In the genomic region with DNA sequence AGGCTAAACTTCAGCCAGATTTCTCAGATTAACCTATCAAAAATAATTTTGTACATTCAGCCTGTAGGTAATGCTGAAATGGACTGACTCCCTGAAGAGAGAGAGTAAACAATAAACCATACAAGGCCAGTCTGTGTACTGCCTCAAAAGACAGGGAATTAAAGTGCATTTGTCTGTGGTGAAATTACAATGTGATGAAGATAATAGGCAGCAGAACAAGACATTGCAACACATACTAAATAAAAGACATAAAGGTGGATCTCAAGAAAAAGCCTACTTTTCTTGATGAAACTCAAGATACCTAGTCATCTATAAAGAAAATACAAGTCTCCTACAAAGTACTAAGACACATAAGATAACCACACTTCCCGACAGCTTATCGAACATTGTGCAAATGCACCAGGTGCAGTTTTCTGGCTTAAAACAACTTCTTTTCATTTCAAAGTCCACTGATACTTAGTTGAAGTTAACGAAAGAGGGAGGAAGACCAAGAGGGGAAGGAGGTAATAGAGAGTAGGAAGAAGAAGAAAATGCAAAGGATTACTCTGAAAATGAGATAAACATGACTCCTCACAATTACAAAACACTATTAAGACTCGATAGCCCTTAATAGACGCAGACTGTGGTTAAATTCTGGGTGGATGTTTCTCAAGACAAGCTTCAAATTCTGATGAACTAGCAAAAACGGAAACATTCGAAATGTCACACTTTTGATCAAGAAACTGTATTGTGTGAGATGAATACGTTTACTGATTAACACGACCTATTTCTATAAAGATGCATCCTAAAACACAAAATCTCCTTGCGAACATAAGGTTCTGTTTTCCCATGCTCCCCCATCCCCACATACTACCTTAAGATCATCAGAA, we compare ENCODE assay signal across 8 cellular contexts. TPM values are rescaled to one million over a fixed set of nuclear protein-coding genes. Genes with fewer than 3 reads are reported as not detected.
DNase-seq lines count a peak whose midpoint lies in the region; ATAC-seq, FAIRE-seq and TF ChIP-seq lines count a peak whose summit lies in the region.

No MANE protein-coding gene starts in this region.

- FAIRE-seq in HepG2 (lab: Jason Lieb, UNC) = no peak
- no peak for FAIRE-seq in urothelium cell line (lab: Jason Lieb, UNC)

- H3K27me3 Mint-ChIP-seq in activated naive CD8-positive, alpha-beta T cell treated with anti-CD3 and anti-CD28 coated beads for 36 hours = no peaks in the 10 kb centered on the region

- peak overlapping the region; percentile 95 for H3K9ac ChIP-seq in HepG2 (ENCODE audit: insufficient read depth, low read depth, low read length)

- TF ChIP-seq EP300 in HepG2 (IDR thresholded peaks at IDR 0.05; ENCODE audit: low read depth in 2 of 2, low read length in 2 of 2) (no peak), HepG2 (CRISPR knock-in tag; IDR thresholded peaks at IDR 0.05; ENCODE audit: borderline replicate concordance) (no peak)

- intact Hi-C loops in left ventricle myocardium inferior (cut with micrococcal nuclease) (loop anchor here (10.0 kb wide), 1 partner anchor 63 kb away; no protein-coding TSS in a partner anchor), left cardiac atrium (cut with DNase I) (loop anchor here (10.0 kb wide), 1 partner anchor 63 kb away; no protein-coding TSS in a partner anchor), HepG2 (cut with micrococcal nuclease; ENCODE audit: unreplicated experiment) (no loop called here), uterus (cut with DNase I; ENCODE audit: low total_unique reads) (no loop called here)

- peak overlapping the region; percentile 86 for H3K4me2 ChIP-seq in HepG2 (ENCODE audit: low read depth, low read length)

- in situ Hi-C loops in HepG2 (cut with HindIII; ENCODE audit: extremely low pct_ligation_motif_present, low pct_unique_long_range_greater_than_20kb) = loop anchor here (10.0 kb wide), 1 partner anchor 193 kb away; the partner anchor contains the start of gene E2F2

- H2AFZ ChIP-seq in HepG2 (ENCODE audit: low read length) = no peak overlapping the region

- POLR2A ChIA-PET in HepG2 (lab: Yijun Ruan, JAX) = interaction anchor here (1.2 to 1.3 kb wide), 2 partner anchors 27 to 82 kb away, joined by 3 read pairs; partner anchors contain the start of genes TCEA3 and ZNF436

- no peaks in the 10 kb centered on the region for H3K9me3 Mint-ChIP-seq in activated naive CD8-positive, alpha-beta T cell treated with anti-CD3 and anti-CD28 coated beads for 36 hours

- H4K20me1 ChIP-seq in HepG2 (ENCODE audit: insufficient read depth, low read length) = peaks cover 65% of the 10 kb centered on the region

- TF ChIP-seq CTCF in left ventricle myocardium inferior (IDR thresholded peaks at IDR 0.05; ENCODE audit: borderline replicate concordance) = no peak
- TF ChIP-seq CTCF in HepG2 (CRISPR knock-in tag; IDR thresholded peaks at IDR 0.05) = no peak
- TF ChIP-seq CTCF in uterus (IDR thresholded peaks at IDR 0.05) = no peak

- CTCF ChIA-PET in HepG2 (lab: Yijun Ruan, JAX; ENCODE audit: low intra/inter-chr PET ratio, low total read pairs) = no interaction called here

- H3K4me3 ChIP-seq in left ventricle myocardium inferior (peak overlapping the region; percentile 96), HepG2 (replicated peaks in 1 of 3; ENCODE audit: insufficient read depth in 1 of 3, low read depth in 2 of 3, low read length in 3 of 3) (peak overlapping the region; percentile 81 to 83 (median 83)), uterus (peak overlapping the region; percentile 78 to 80)

- no peak for ATAC-seq in left cardiac atrium
- no peak for ATAC-seq in HepG2
- no peak for ATAC-seq in HG03342 (IDR thresholded peaks at IDR 0.05; ENCODE audit: unreplicated experiment)

- H3K4me1 ChIP-seq in left ventricle myocardium inferior (peaks cover 82% of the 10 kb centered on the region), HepG2 (ENCODE audit: insufficient read depth, low read length) (peaks cover 54% of the 10 kb centered on the region), uterus (peaks cover 3% of the 10 kb centered on the region in 2 donors)

- BruUV-seq in HepG2 (replicated peaks; lab: Mats Ljungman, UMichigan) = no TSS peak

- peaks cover 9% of the 10 kb centered on the region for H3K36me3 ChIP-seq in left ventricle myocardium inferior
- H3K36me3 ChIP-seq in HepG2 (replicated peaks in 1 of 2; ENCODE audit: control insufficient read depth in 1 of 2, insufficient read depth in 2 of 2, low read length in 2 of 2) = peaks cover 1 to 8% of the 10 kb centered on the region in 2 experiments; a peak in 2 of 5 replicates
- no peaks in the 10 kb centered on the region for H3K36me3 ChIP-seq in uterus

- TF ChIP-seq POLR2A in HepG2 (IDR thresholded peaks at IDR 0.05; ENCODE audit: insufficient read depth in 1 of 2, low read depth in 2 of 2, low read length in 2 of 2) (no peak), uterus (IDR thresholded peaks at IDR 0.05) (no peak)

- H3K9me3 ChIP-seq in left ventricle myocardium inferior (replicated peaks) (no peaks in the 10 kb centered on the region), HepG2 (ENCODE audit: low read length) (no peaks in the 10 kb centered on the region), uterus (no peaks in the 10 kb centered on the region)

- peaks cover 53% of the 10 kb centered on the region for H3K4me1 Mint-ChIP-seq in activated naive CD8-positive, alpha-beta T cell treated with anti-CD3 and anti-CD28 coated beads for 36 hours

- peak overlapping the region; percentile 94 for H3K27ac Mint-ChIP-seq in activated naive CD8-positive, alpha-beta T cell treated with anti-CD3 and anti-CD28 coated beads for 36 hours

- H3K27me3 ChIP-seq in left ventricle myocardium inferior (ENCODE audit: low read depth) (no peaks in the 10 kb centered on the region), HepG2 (ENCODE audit: control insufficient read depth in 1 of 2, insufficient read depth in 2 of 2, low read length in 2 of 2) (no peaks in the 10 kb centered on the region; a peak in 2 of 5 replicates), uterus (no peaks in the 10 kb centered on the region)

- WGBS in HepG2 (ENCODE audit: low lambda C conversion rate) = under 1% methylated on average over 10 of the region's 10 CpGs

- H3K79me2 ChIP-seq in HepG2 (ENCODE audit: insufficient read depth, low read length) = peaks cover 68% of the 10 kb centered on the region

- no peak for TF ChIP-seq RAD21 in HepG2 (CRISPR knock-in tag; IDR thresholded peaks at IDR 0.05)

- DNase-seq in left ventricle myocardium inferior = no peak
- DNase-seq in left cardiac atrium = no peak
- no peak for DNase-seq in activated naive CD8-positive, alpha-beta T cell treated with anti-CD3 and anti-CD28 coated beads for 36 hours
- DNase-seq in HepG2 (ENCODE audit: low spot score) = peak; percentile 27
- no peak for DNase-seq in uterus
- no peak for DNase-seq in inferior parietal cortex (ENCODE audit: extremely low spot score)
- no peak for DNase-seq in urothelium cell line (ENCODE audit: low spot score)

- H3K4me3 Mint-ChIP-seq in activated naive CD8-positive, alpha-beta T cell treated with anti-CD3 and anti-CD28 coated beads for 36 hours = peak overlapping the region; percentile 91

- peaks cover 49% of the 10 kb centered on the region for H3K36me3 Mint-ChIP-seq in activated naive CD8-positive, alpha-beta T cell treated with anti-CD3 and anti-CD28 coated beads for 36 hours

- H3K27ac ChIP-seq in left ventricle myocardium inferior (replicated peaks) (no peak overlapping the region), HepG2 (ENCODE audit: extremely low read length, insufficient read depth, low read length) (peak overlapping the region; percentile 5), uterus (peak overlapping the region; percentile 95 to 99)

RNA-seq across cellular contexts. Expression of gene HNRNPR, which starts 2.0 kb away (rescaled TPM):
- 54.6 TPM for total RNA-seq in left ventricle myocardium inferior
- 10 to 100 TPM; 57.3 to 79.8 TPM for total RNA-seq in left cardiac atrium
- total RNA-seq in activated naive CD8-positive, alpha-beta T cell treated with anti-CD3 and anti-CD28 coated beads for 36 hours = 100 to 1,000 TPM; 207 to 212 TPM
- 216 and 303 TPM in 2 replicates for total RNA-seq in HepG2 (2016; rRNA removed; fragmentation: Illumina TruSeq; extraction: Trizol)
- 17.8 and 18.7 TPM in 2 replicates for total RNA-seq in HepG2 (2016; cell fraction: cytosol; rRNA removed; fragmentation: Illumina TruSeq; extraction: Trizol; ENCODE audit: low read depth)
- total RNA-seq in HepG2 (2016; cell fraction: insoluble cytoplasmic fraction; rRNA removed; fragmentation: Illumina TruSeq; extraction: Trizol) = 220 and 303 TPM in 2 replicates
- 54.4 and 60.8 TPM in 2 replicates for total RNA-seq in HepG2 (2016; cell fraction: membrane; rRNA removed; fragmentation: Illumina TruSeq; extraction: Trizol)
- 120 and 127 TPM in 2 replicates for total RNA-seq in HepG2 (2016; cell fraction: nucleus; rRNA removed; fragmentation: Illumina TruSeq; extraction: Trizol)
- polyA plus RNA-seq in HepG2 (2011; rRNA removed) = 93.6 and 133 TPM in 2 replicates
- polyA plus RNA-seq in HepG2 (2011; cell fraction: cytosol; rRNA removed) = 55.9 and 84.1 TPM in 2 replicates
- polyA plus RNA-seq in HepG2 (2011; cell fraction: nucleus; rRNA removed) = 20.7 and 25.3 TPM in 2 replicates
- polyA plus RNA-seq in HepG2 (2012) = 82.4 and 94.8 TPM in 2 replicates
- polyA plus RNA-seq in HepG2 (2016; cell fraction: cytosol; fragmentation: Illumina TruSeq; extraction: Trizol; ENCODE audit: low read depth) = 13.1 and 13.2 TPM in 2 replicates
- polyA plus RNA-seq in HepG2 (2016; cell fraction: insoluble cytoplasmic fraction; fragmentation: Illumina TruSeq; extraction: Trizol; ENCODE audit: low read depth) = 325 and 342 TPM in 2 replicates
- 41.5 and 41.9 TPM in 2 replicates for polyA plus RNA-seq in HepG2 (2016; cell fraction: membrane; fragmentation: Illumina TruSeq; extraction: Trizol; ENCODE audit: low read depth)
- polyA plus RNA-seq in HepG2 (2016; cell fraction: nucleus; fragmentation: Illumina TruSeq; extraction: Trizol; ENCODE audit: insufficient read depth, low read depth) = 149 and 155 TPM in 2 replicates
- 55.1 and 153 TPM in 2 replicates for polyA minus RNA-seq in HepG2 (2011; rRNA and poly(A)+ RNA removed; ENCODE audit: low replicate concordance)
- polyA minus RNA-seq in HepG2 (2011; cell fraction: cytosol; rRNA and poly(A)+ RNA removed) = 59.6 and 62.2 TPM in 2 replicates
- polyA minus RNA-seq in HepG2 (2011; cell fraction: nucleus; rRNA and poly(A)+ RNA removed) = 145 and 152 TPM in 2 replicates
- total RNA-seq in uterus = 100 to 1,000 TPM in 2 of 4 donors, 10 to 100 TPM in 2; 29.7 to 230 (median 116) TPM

RNA-seq across cellular contexts. Expression of gene ZNF436, which starts 27.6 kb away (rescaled TPM):
- total RNA-seq in left ventricle myocardium inferior (11.8 TPM), left cardiac atrium (10 to 100 TPM; 10.1 to 14.2 TPM), HepG2 (2016; rRNA removed; fragmentation: Illumina TruSeq; extraction: Trizol) (9.9 and 12.6 TPM in 2 replicates), uterus (10 to 100 TPM; 12.1 to 88.8 (median 21.6) TPM)
- total RNA-seq in activated naive CD8-positive, alpha-beta T cell treated with anti-CD3 and anti-CD28 coated beads for 36 hours = 1 to 10 TPM; 3.7 to 4.4 TPM
- 1.2 and 1.3 TPM in 2 replicates for total RNA-seq in HepG2 (2016; cell fraction: cytosol; rRNA removed; fragmentation: Illumina TruSeq; extraction: Trizol; ENCODE audit: low read depth)
- total RNA-seq in HepG2 (2016; cell fraction: insoluble cytoplasmic fraction; rRNA removed; fragmentation: Illumina TruSeq; extraction: Trizol) = 9.5 and 13.9 TPM in 2 replicates
- 4.7 and 6.1 TPM in 2 replicates for total RNA-seq in HepG2 (2016; cell fraction: membrane; rRNA removed; fragmentation: Illumina TruSeq; extraction: Trizol)
- total RNA-seq in HepG2 (2016; cell fraction: nucleus; rRNA removed; fragmentation: Illumina TruSeq; extraction: Trizol) = 7.1 and 8.3 TPM in 2 replicates
- 4.3 TPM in 2 replicates for polyA plus RNA-seq in HepG2 (2011; rRNA removed)
- 2.0 and 3.3 TPM in 2 replicates for polyA plus RNA-seq in HepG2 (2011; cell fraction: cytosol; rRNA removed)
- polyA plus RNA-seq in HepG2 (2011; cell fraction: nucleus; rRNA removed) = 7.0 and 8.6 TPM in 2 replicates
- polyA plus RNA-seq in HepG2 (2012) = 3.6 and 3.9 TPM in 2 replicates
- polyA plus RNA-seq in HepG2 (2016; cell fraction: cytosol; fragmentation: Illumina TruSeq; extraction: Trizol; ENCODE audit: low read depth) = 0.23 and 0.35 TPM in 2 replicates
- 7.1 and 7.4 TPM in 2 replicates for polyA plus RNA-seq in HepG2 (2016; cell fraction: insoluble cytoplasmic fraction; fragmentation: Illumina TruSeq; extraction: Trizol; ENCODE audit: low read depth)
- polyA plus RNA-seq in HepG2 (2016; cell fraction: membrane; fragmentation: Illumina TruSeq; extraction: Trizol; ENCODE audit: low read depth) = 1.3 and 1.4 TPM in 2 replicates
- 10.5 and 11.6 TPM in 2 replicates for polyA plus RNA-seq in HepG2 (2016; cell fraction: nucleus; fragmentation: Illumina TruSeq; extraction: Trizol; ENCODE audit: insufficient read depth, low read depth)
- polyA minus RNA-seq in HepG2 (2011; rRNA and poly(A)+ RNA removed; ENCODE audit: low replicate concordance) = 6.0 and 6.3 TPM in 2 replicates
- 4.3 and 6.0 TPM in 2 replicates for polyA minus RNA-seq in HepG2 (2011; cell fraction: cytosol; rRNA and poly(A)+ RNA removed)
- 6.8 and 11.7 TPM in 2 replicates for polyA minus RNA-seq in HepG2 (2011; cell fraction: nucleus; rRNA and poly(A)+ RNA removed)

Comparison
In these comparisons a context has a peak if more than half of its experiments do, and no peak if none do; other contexts are left out.
1. intact Hi-C loops: an anchor here in left ventricle myocardium inferior (10.0 kb wide) and left cardiac atrium (10.0 kb wide); none called in HepG2 and uterus.